In the genomic region with DNA sequence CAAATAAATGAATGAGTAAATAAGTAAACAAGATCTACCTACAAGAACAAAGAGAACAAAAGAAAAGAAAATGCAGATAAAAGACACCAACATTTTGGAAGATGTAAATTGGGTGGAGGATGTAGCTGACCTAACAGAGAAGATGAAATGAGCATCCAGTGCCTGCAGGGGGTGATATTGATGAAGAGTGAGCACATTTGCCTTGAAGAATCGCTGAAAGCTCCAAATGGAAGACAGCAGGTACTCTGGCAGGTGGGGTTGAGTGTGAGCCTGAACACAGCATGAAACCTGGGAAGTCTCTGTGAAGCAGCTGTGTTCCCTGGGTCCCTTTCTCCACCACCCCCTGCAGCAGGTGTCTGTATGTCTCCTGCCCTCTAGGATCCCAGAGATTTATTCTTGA, we compare ENCODE assay signal across 10 cellular contexts.
DNase-seq lines count a peak whose midpoint lies in the region; TF ChIP-seq lines count a peak whose summit lies in the region.
"Had no signal": no experiment of that assay in that cellular context is flagged by ENCODE, and none has a peak within 500 bp of the region (broad histone marks: within the 10 kb centered on the region; RNA-seq: fewer than 3 reads in every experiment).

No MANE protein-coding gene starts in this region.

- DNase-seq in AG04450 (ENCODE audit: low read depth, low spot score) (no peak), H4 (ENCODE audit: low spot score) (peak; percentile 51), SK-MEL-5 (ENCODE audit: low read depth, low spot score) (peak; percentile 49), iPS DF 6.9 (ENCODE audit: low read depth, low spot score) (peak; percentile 52), putamen (ENCODE audit: low spot score) (no peak), NCI-H2081 (lab: John Stamatoyannopoulos, UW) (no peak), cerebellum (ENCODE audit: low spot score) (no peak)
- no peak for DNase-seq in activated effector memory CD4-positive, alpha-beta T cell treated with Interleukin-2 at 50 U/mL for 16 hours
- DNase-seq: effector memory CD4-positive, alpha-beta T cell; NCI-H2227 treated with DMSO at 0.1 percent for 48 hours had no signal

- H3K4me1 ChIP-seq in iPS DF 6.9 (ENCODE audit: control insufficient read depth, insufficient read depth, low read length), result no peaks in the 10 kb centered on the region

- in situ Hi-C loops in SK-MEL-5 (cut with HindIII; ENCODE audit: low pct_unique_long_range_greater_than_20kb, low sequenced_read_pairs), result no loop called here

- H3K36me3 ChIP-seq in iPS DF 6.9 (ENCODE audit: control insufficient read depth, insufficient read depth, low read length), result no peaks in the 10 kb centered on the region

- H3K9me3 ChIP-seq in AG04450 (ENCODE audit: control insufficient read depth, insufficient read depth, low read length), result no peaks in the 10 kb centered on the region
- H3K9me3 ChIP-seq in iPS DF 6.9 (ENCODE audit: control insufficient read depth, insufficient read depth, low read length), result no peaks in the 10 kb centered on the region

- H3K4me3 ChIP-seq in AG04450 (ENCODE audit: low read depth, low read length), result no peak overlapping the region
- H3K4me3 ChIP-seq in iPS DF 6.9 (ENCODE audit: low read length), result no peak overlapping the region

- peak; percentile 61 for TF ChIP-seq CTCF in AG04450 (IDR thresholded peaks at IDR 0.05; ENCODE audit: low read depth, low read length)

- WGBS in iPS DF 6.9 (ENCODE audit: insufficient coverage, insufficient read length), result no CpG with 5 or more reads among the region's 1 CpG

- POLR2A ChIA-PET in AG04450 (lab: Yijun Ruan, JAX), result no interaction called here

- H3K27ac ChIP-seq in AG04450 (ENCODE audit: low read depth, low read length) (no peak overlapping the region), iPS DF 6.9 (ENCODE audit: low read length) (no peak overlapping the region)

- H3K27me3 ChIP-seq in AG04450 (ENCODE audit: control insufficient read depth, insufficient read depth, low read length), result no peaks in the 10 kb centered on the region
- no peaks in the 10 kb centered on the region for H3K27me3 ChIP-seq in iPS DF 6.9 (ENCODE audit: control insufficient read depth, insufficient read depth, low read length)

- CTCF ChIA-PET in AG04450 (lab: Charles Lee), result interaction anchor here (0.9 to 1.3 kb wide), 6 partner anchors 14 to 337 kb away, joined by 3 to 4 read pairs (median 4); no protein-coding TSS in a partner anchor

Comparison
In these comparisons a context has a peak if more than half of its experiments do, and no peak if none do; other contexts are left out.
1. DNase-seq: peak in H4 (single experiment), SK-MEL-5 (single experiment) and iPS DF 6.9 (single experiment); none in AG04450 (single experiment), putamen (single experiment), NCI-H2081 (0 of 2), cerebellum (single experiment) and activated effector memory CD4-positive, alpha-beta T cell treated with Interleukin-2 at 50 U/mL for 16 hours (single experiment).